ENCODE assay signal across 7 cellular contexts in the genomic region with DNA sequence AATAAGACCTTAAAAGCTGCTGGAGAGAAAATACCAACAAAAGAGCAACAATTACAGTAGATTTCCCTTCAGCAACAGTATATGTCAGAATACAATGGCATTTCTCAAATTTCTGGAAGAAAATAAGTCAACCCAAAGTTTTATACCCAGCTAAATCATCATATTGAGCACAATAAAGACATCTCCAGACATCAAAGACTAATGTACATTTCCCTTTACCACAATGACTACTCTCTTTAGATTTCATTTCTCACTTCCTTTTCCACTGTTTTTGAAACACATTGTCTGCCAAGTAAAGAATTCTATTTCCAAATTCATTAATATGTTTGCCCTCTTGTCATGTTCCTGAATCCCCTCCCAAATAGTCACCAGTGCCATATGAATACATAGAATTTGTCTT.
"Had no signal": no experiment of that assay in that cellular context is flagged by ENCODE, and none has a peak within 500 bp of the region (broad histone marks: within the 10 kb centered on the region; RNA-seq: fewer than 3 reads in every experiment).

No MANE protein-coding gene starts in this region.

- FAIRE-seq: HTR-8/SVneo had no signal

- H3K4me3 ChIP-seq: GM23248, HAP-1 had no signal

- H3K9me3 ChIP-seq: HAP-1 had no signal

- ATAC-seq: HCT116 had no signal

- H3K36me3 ChIP-seq: HAP-1 had no signal

- H3K4me1 ChIP-seq: HAP-1 had no signal

- DNase-seq: GM23248, GOT3, H7, KBM-7 had no signal

- H2AFZ ChIP-seq: GM23248 had no signal

- H3K9ac ChIP-seq: GM23248 had no signal

- H3K27ac ChIP-seq: GM23248 had no signal
